27 cellular contexts compared by ENCODE assay signal in genomic region chr5:14561741-14562140, GRCh38.
"Had no signal": no experiment of that assay in that cellular context is flagged by ENCODE, and none has a peak within 500 bp of the region (broad histone marks: within the 10 kb centered on the region; RNA-seq: fewer than 3 reads in every experiment).

No MANE protein-coding gene starts in this region.

- H3K9me3 ChIP-seq: adrenal gland, body of pancreas had no signal

- H3K27me3 ChIP-seq: adrenal gland, body of pancreas had no signal

- H3K4me3 Mint-ChIP-seq: activated B cell treated with CpG ODN at 0.5 μM for 24 hours; activated CD8-positive, alpha-beta T cell treated with anti-CD3 and anti-CD28 coated beads for 36 hours; activated naive CD8-positive, alpha-beta T cell treated with anti-CD3 and anti-CD28 coated beads for 36 hours; activated naive CD8-positive, alpha-beta T cell treated with anti-CD3 and anti-CD28 coated beads, Interleukin-2, amount 50 U/mL, for 24 hours; activated T-cell treated with anti-CD3 and anti-CD28 coated beads, Interleukin-2, amount 50 U/mL, for 4 hours; activated T-helper 17 cell treated with anti-CD3 and anti-CD28 coated beads, Interleukin-2, amount 50 U/mL, for 72 hours; T-helper 17 cell; T-helper 2 cell treated with Interferon-gamma antibody and Interleukin-4, amounts not matched to agents 5 μg/mL and 100 μg/mL, for 36 hours had no signal

- H3K27ac Mint-ChIP-seq: activated B cell treated with CpG ODN at 0.5 μM for 24 hours; activated CD8-positive, alpha-beta T cell treated with anti-CD3 and anti-CD28 coated beads for 36 hours; activated naive CD8-positive, alpha-beta T cell treated with anti-CD3 and anti-CD28 coated beads for 36 hours; activated naive CD8-positive, alpha-beta T cell treated with anti-CD3 and anti-CD28 coated beads, Interleukin-2, amount 50 U/mL, for 24 hours; activated T-helper 17 cell treated with anti-CD3 and anti-CD28 coated beads, Interleukin-2, amount 50 U/mL, for 72 hours; T-helper 17 cell; T-helper 2 cell treated with Interferon-gamma antibody and Interleukin-4, amounts not matched to agents 5 μg/mL and 100 μg/mL, for 36 hours had no signal

- H3K36me3 Mint-ChIP-seq: activated naive CD8-positive, alpha-beta T cell treated with anti-CD3 and anti-CD28 coated beads for 36 hours had no signal

- H3K27ac ChIP-seq: adrenal gland, body of pancreas, epithelial cell of prostate, WERI-Rb-1 had no signal

- DNase-seq: activated B cell treated with CpG ODN at 0.5 μM for 24 hours; activated CD4-positive, alpha-beta T cell treated with anti-CD3 and anti-CD28 coated beads for 48 hours; activated CD4-positive, alpha-beta T cell treated with anti-CD3 and anti-CD28 coated beads, Interleukin-2, amount 50 U/mL, for 1 hour; activated CD4-positive, alpha-beta T cell treated with anti-CD3 and anti-CD28 coated beads, Interleukin-2, amount 50 U/mL, for 48 hours; activated CD8-positive, alpha-beta memory T cell treated with anti-CD3 and anti-CD28 coated beads for 24 hours; activated CD8-positive, alpha-beta T cell treated with anti-CD3 and anti-CD28 coated beads for 36 hours; activated effector memory CD4-positive, alpha-beta T cell treated with Interleukin-2 at 50 U/mL for 16 hours; activated gamma-delta T cell treated with Interleukin-2 at 50 U/mL for 16 hours; activated naive CD4-positive, alpha-beta T cell treated with anti-CD3 and anti-CD28 coated beads, Interleukin-2, amount 50 U/mL, for 16 hours; activated naive CD4-positive, alpha-beta T cell treated with Interleukin-2 at 50 U/mL for 16 hours; activated naive CD8-positive, alpha-beta T cell treated with anti-CD3 and anti-CD28 coated beads for 36 hours; activated naive CD8-positive, alpha-beta T cell treated with anti-CD3 and anti-CD28 coated beads, Interleukin-2, amount 50 U/mL, for 24 hours; activated T-cell treated with anti-CD3 and anti-CD28 coated beads, Interleukin-2, amount 50 U/mL, for 4 hours; adrenal gland; amygdala; aorta; body of pancreas; caudate nucleus; effector CD8-positive, alpha-beta T cell; foreskin fibroblast; head of caudate nucleus; T-helper 17 cell; T1000; WERI-Rb-1 had no signal

- H3K4me3 ChIP-seq: adrenal gland, body of pancreas had no signal

- H3K36me3 ChIP-seq: adrenal gland, WERI-Rb-1 had no signal

- H3K27me3 Mint-ChIP-seq: activated CD8-positive, alpha-beta T cell treated with anti-CD3 and anti-CD28 coated beads for 36 hours; activated naive CD8-positive, alpha-beta T cell treated with anti-CD3 and anti-CD28 coated beads for 36 hours; activated naive CD8-positive, alpha-beta T cell treated with anti-CD3 and anti-CD28 coated beads, Interleukin-2, amount 50 U/mL, for 24 hours; activated T-helper 17 cell treated with anti-CD3 and anti-CD28 coated beads, Interleukin-2, amount 50 U/mL, for 72 hours; T-helper 17 cell had no signal

- H3K9me3 Mint-ChIP-seq: activated B cell treated with CpG ODN at 0.5 μM for 24 hours; activated CD8-positive, alpha-beta T cell treated with anti-CD3 and anti-CD28 coated beads for 36 hours; activated naive CD8-positive, alpha-beta T cell treated with anti-CD3 and anti-CD28 coated beads, Interleukin-2, amount 50 U/mL, for 24 hours; activated T-cell treated with anti-CD3 and anti-CD28 coated beads, Interleukin-2, amount 50 U/mL, for 4 hours; activated T-helper 17 cell treated with anti-CD3 and anti-CD28 coated beads, Interleukin-2, amount 50 U/mL, for 72 hours had no signal
